8 cellular contexts compared by ENCODE assay signal in the genomic region with DNA sequence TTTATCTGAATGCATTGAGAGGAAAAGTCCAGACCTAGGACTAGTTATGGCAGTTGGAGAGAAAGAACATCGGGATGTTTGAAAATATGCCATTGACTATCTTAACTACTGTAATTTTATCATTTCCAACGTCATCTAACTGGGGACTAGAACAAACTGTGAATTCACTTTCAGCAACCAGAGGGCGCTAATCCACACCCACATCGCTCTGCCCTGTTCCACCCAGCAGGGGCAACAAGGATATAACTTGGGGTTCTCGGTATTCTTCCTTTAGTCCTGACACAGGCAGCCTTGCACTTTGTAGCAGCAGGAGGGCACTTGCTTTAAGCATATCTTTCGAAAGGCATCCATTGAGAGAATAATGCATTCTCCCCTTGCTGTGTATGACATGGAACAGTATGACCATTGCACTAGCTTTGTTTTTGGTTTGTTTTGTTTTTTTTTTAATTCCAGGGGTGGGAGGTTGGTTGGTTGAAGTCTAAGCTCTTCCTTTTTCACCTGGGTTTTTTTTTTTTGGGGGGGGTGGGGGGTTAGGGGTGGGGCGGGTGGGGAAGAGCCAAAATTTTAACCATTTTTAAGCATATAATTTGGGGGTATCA.
DNase-seq lines count a peak whose midpoint lies in the region; ATAC-seq and TF ChIP-seq lines count a peak whose summit lies in the region.

No MANE protein-coding gene starts in this region.

- no peak overlapping the region for H3K4me3 Mint-ChIP-seq in T-helper 2 cell treated with Interferon-gamma antibody and Interleukin-4, amounts not matched to agents 5 μg/mL and 100 μg/mL, for 36 hours

- no peaks in the 10 kb centered on the region for H3K9me3 Mint-ChIP-seq in T-helper 2 cell treated with Interferon-gamma antibody and Interleukin-4, amounts not matched to agents 5 μg/mL and 100 μg/mL, for 36 hours

- POLR2A ChIA-PET in HEK293 (lab: Yijun Ruan, JAX): interaction anchor here (0.6 to 0.7 kb wide), 3 partner anchors 148 to 830 kb away, joined by 5 read pairs; no protein-coding TSS in a partner anchor

- H3K9me3 ChIP-seq in HEK293 (ENCODE audit: control insufficient read depth, insufficient read depth, low read depth, low read length): no peaks in the 10 kb centered on the region

- no peak for ATAC-seq in HG03095 (IDR thresholded peaks at IDR 0.05; ENCODE audit: unreplicated experiment)

- peaks cover 13% of the 10 kb centered on the region for H3K4me1 Mint-ChIP-seq in T-helper 2 cell treated with Interferon-gamma antibody and Interleukin-4, amounts not matched to agents 5 μg/mL and 100 μg/mL, for 36 hours (ENCODE audit: low read depth)

- CTCF ChIA-PET in HEK293 (lab: Yijun Ruan, JAX): interaction anchor here (0.5 to 4.6 kb wide), 13 partner anchors 8 to 276 kb away, joined by 3 to 29 read pairs (median 3); no protein-coding TSS in a partner anchor

- TF ChIP-seq CTCF in HEK293 (tag by site-specific recombination; IDR thresholded peaks at IDR 0.05) (peak; percentile 91), astrocyte of the cerebellum (IDR thresholded peaks at IDR 0.05; ENCODE audit: low read depth, low read length, missing control alignments) (peak; percentile 90)

- H3K27ac ChIP-seq in HEK293 (ENCODE audit: extremely low read depth, low read depth, low read length): no peak overlapping the region

- H3K4me1 ChIP-seq in HEK293 (ENCODE audit: control insufficient read depth, insufficient read depth, low read length): no peaks in the 10 kb centered on the region

- peaks cover 35% of the 10 kb centered on the region for H3K36me3 Mint-ChIP-seq in T-helper 2 cell treated with Interferon-gamma antibody and Interleukin-4, amounts not matched to agents 5 μg/mL and 100 μg/mL, for 36 hours (ENCODE audit: low read depth)

- in situ Hi-C loops in astrocyte of the cerebellum (cut with HindIII; ENCODE audit: low sequenced_read_pairs): no loop called here

- DNase-seq in GM04504 (ENCODE audit: low read depth) (peak; percentile 42), NCI-H1105 (lab: John Stamatoyannopoulos, UW) (peak; percentile 49), astrocyte of the cerebellum (ENCODE audit: low read depth) (peak; percentile 59), iPS DF 19.7 (ENCODE audit: low read depth, low spot score) (peak; percentile 42)
- DNase-seq in T-helper 2 cell treated with Interferon-gamma antibody and Interleukin-4, amounts not matched to agents 5 μg/mL and 100 μg/mL, for 36 hours (ENCODE audit: low spot score): peak; percentile 60
- peak; percentile 68 for DNase-seq in stimulated activated CD4-positive, alpha-beta T cell treated with anti-CD3 and anti-CD28 coated beads, Interleukin-15, amount 100 ng/mL, for 24 hours

- H3K27me3 Mint-ChIP-seq in T-helper 2 cell treated with Interferon-gamma antibody and Interleukin-4, amounts not matched to agents 5 μg/mL and 100 μg/mL, for 36 hours (ENCODE audit: low read depth): no peaks in the 10 kb centered on the region

- peak overlapping the region; percentile 5 for H3K27ac Mint-ChIP-seq in T-helper 2 cell treated with Interferon-gamma antibody and Interleukin-4, amounts not matched to agents 5 μg/mL and 100 μg/mL, for 36 hours

- H3K4me3 ChIP-seq in HEK293 (ENCODE audit: low read depth, low read length) (no peak overlapping the region), astrocyte of the cerebellum (ENCODE audit: low read depth, low read length) (no peak overlapping the region)

- H3K36me3 ChIP-seq in HEK293 (ENCODE audit: control insufficient read depth in 2 of 2, insufficient read depth in 1 of 2, low read length in 2 of 2): peaks cover 7 to 56% of the 10 kb centered on the region in 2 experiments; a peak in 2 of 3 replicates

TF ChIP-seq in HEK293, 187 proteins besides CTCF, POLR2A, EP300 and RAD21 (continues in another document):
- TF ChIP-seq, protein P1, sequence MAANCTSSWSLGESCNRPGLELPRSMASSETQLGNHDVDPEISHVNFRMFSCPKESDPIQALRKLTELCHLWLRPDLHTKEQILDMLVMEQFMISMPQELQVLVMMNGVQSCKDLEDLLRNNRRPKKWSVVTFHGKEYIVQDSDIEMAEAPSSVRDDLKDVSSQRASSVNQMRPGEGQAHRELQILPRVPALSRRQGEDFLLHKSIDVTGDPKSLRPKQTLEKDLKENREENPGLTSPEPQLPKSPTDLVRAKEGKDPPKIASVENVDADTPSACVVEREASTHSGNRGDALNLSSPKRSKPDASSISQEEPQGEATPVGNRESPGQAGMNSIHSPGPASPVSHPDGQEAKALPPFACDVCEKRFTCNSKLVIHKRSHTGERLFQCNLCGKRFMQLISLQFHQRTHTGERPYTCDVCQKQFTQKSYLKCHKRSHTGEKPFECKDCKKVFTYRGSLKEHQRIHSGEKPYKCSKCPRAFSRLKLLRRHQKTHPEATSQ (tag by site-specific recombination; IDR thresholded peaks at IDR 0.05): no peak
- TF ChIP-seq ZNF792 (tag by site-specific recombination; IDR thresholded peaks at IDR 0.05) (no peak), GLI2 (tag by site-specific recombination; IDR thresholded peaks at IDR 0.05; ENCODE audit: borderline replicate concordance, low read depth) (no peak), ZNF48 (tag by site-specific recombination; IDR thresholded peaks at IDR 0.05) (no peak), ZNF654 (tag by site-specific recombination; IDR thresholded peaks at IDR 0.05; ENCODE audit: low read depth) (peak; percentile 41; the same call in 1 of the 2 replicates), ZNF202 (tag by site-specific recombination; IDR thresholded peaks at IDR 0.05; ENCODE audit: borderline replicate concordance) (no peak), ZBTB17 (tag by site-specific recombination; IDR thresholded peaks at IDR 0.05) (peak; percentile 97), ZIC2 (tag by site-specific recombination; IDR thresholded peaks at IDR 0.05) (peak; percentile 44; the same call in 1 of the 2 replicates), ZNF2 (tag by site-specific recombination; IDR thresholded peaks at IDR 0.05) (peak; percentile 52; the same call in 1 of the 2 replicates), ZXDB (tag by site-specific recombination; IDR thresholded peaks at IDR 0.05) (peak; percentile 81), EGR2 (tag by site-specific recombination; IDR thresholded peaks at IDR 0.05; ENCODE audit: low read depth) (0 out of 2 replicates have a peak, but pooled peaks have one; percentile 14), ZNF114 (tag by site-specific recombination; IDR thresholded peaks at IDR 0.05) (no peak)
- TF ChIP-seq, protein P2, sequence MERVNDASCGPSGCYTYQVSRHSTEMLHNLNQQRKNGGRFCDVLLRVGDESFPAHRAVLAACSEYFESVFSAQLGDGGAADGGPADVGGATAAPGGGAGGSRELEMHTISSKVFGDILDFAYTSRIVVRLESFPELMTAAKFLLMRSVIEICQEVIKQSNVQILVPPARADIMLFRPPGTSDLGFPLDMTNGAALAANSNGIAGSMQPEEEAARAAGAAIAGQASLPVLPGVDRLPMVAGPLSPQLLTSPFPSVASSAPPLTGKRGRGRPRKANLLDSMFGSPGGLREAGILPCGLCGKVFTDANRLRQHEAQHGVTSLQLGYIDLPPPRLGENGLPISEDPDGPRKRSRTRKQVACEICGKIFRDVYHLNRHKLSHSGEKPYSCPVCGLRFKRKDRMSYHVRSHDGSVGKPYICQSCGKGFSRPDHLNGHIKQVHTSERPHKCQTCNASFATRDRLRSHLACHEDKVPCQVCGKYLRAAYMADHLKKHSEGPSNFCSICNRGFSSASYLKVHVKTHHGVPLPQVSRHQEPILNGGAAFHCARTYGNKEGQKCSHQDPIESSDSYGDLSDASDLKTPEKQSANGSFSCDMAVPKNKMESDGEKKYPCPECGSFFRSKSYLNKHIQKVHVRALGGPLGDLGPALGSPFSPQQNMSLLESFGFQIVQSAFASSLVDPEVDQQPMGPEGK (tag by site-specific recombination; IDR thresholded peaks at IDR 0.05): peak; percentile 21; the same call in 1 of the 2 replicates
- TF ChIP-seq, protein P3, sequence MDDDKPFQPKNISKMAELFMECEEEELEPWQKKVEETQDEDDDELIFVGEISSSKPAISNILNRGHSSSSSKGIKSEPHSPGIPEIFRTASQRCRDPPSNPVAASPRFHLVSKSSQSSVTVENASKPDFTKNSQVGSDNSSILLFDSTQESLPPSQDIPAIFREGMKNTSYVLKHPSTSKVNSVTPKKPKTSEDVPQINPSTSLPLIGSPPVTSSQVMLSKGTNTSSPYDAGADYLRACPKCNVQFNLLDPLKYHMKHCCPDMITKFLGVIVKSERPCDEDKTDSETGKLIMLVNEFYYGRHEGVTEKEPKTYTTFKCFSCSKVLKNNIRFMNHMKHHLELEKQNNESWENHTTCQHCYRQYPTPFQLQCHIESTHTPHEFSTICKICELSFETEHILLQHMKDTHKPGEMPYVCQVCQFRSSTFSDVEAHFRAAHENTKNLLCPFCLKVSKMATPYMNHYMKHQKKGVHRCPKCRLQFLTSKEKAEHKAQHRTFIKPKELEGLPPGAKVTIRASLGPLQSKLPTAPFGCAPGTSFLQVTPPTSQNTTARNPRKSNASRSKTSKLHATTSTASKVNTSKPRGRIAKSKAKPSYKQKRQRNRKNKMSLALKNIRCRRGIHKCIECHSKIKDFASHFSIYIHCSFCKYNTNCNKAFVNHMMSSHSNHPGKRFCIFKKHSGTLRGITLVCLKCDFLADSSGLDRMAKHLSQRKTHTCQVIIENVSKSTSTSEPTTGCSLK (tag by site-specific recombination; IDR thresholded peaks at IDR 0.05): no peak
- TF ChIP-seq, protein P4, sequence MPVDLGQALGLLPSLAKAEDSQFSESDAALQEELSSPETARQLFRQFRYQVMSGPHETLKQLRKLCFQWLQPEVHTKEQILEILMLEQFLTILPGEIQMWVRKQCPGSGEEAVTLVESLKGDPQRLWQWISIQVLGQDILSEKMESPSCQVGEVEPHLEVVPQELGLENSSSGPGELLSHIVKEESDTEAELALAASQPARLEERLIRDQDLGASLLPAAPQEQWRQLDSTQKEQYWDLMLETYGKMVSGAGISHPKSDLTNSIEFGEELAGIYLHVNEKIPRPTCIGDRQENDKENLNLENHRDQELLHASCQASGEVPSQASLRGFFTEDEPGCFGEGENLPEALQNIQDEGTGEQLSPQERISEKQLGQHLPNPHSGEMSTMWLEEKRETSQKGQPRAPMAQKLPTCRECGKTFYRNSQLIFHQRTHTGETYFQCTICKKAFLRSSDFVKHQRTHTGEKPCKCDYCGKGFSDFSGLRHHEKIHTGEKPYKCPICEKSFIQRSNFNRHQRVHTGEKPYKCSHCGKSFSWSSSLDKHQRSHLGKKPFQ (tag by site-specific recombination; IDR thresholded peaks at IDR 0.05): no peak
